ENCODE assay signal across 12 cellular contexts in the genomic region with DNA sequence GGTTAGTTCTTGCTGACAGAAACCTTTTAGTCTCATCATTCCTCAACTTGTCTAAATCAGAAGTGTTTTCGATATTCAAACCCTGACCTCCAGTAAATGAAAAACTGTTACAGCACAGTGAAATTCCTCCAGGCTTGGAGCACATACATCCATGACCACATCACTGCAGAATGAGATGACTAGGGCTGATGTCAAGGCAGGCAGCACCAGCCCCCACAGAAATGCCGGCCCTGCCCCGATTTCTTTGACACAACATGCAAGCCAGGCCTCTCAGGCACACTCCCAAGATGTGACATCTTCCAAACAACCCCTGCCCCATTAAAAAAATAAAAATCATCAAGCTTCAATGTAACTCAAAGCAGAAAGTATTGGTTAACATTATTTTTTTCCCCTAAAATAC.
DNase-seq lines count a peak whose midpoint lies in the region; ATAC-seq and TF ChIP-seq lines count a peak whose summit lies in the region.
"Had no signal": no experiment of that assay in that cellular context is flagged by ENCODE, and none has a peak within 500 bp of the region (broad histone marks: within the 10 kb centered on the region; RNA-seq: fewer than 3 reads in every experiment).

No MANE protein-coding gene starts in this region.

- H3K9me3 ChIP-seq in adipocyte (ENCODE audit: control insufficient read depth, low read length) (no peaks in the 10 kb centered on the region), smooth muscle cell (replicated peaks; ENCODE audit: low read depth) (no peaks in the 10 kb centered on the region)
- H3K9me3 ChIP-seq: sigmoid colon had no signal

- H3K4me1 ChIP-seq in adipocyte (ENCODE audit: control insufficient read depth, insufficient read depth, low read length) (peaks cover 26% of the 10 kb centered on the region), smooth muscle cell (ENCODE audit: low read depth) (peaks cover 11% of the 10 kb centered on the region)
- H3K4me1 ChIP-seq: sigmoid colon had no signal

- no peak for TF ChIP-seq CTCF in smooth muscle cell (IDR thresholded peaks at IDR 0.05; ENCODE audit: borderline replicate concordance, insufficient read depth, poor library complexity, severe bottlenecking)

- ATAC-seq in GM18517 (IDR thresholded peaks at IDR 0.05; ENCODE audit: unreplicated experiment) = no peak
- ATAC-seq: T-cell had no signal

- 14% methylated on average over 3 of the region's 3 CpGs for WGBS in smooth muscle cell (ENCODE audit: low lambda C conversion rate)

- H3K4me3 ChIP-seq in adipocyte (ENCODE audit: low read length) (peak overlapping the region; percentile 55), smooth muscle cell (no peak overlapping the region)
- H3K4me3 ChIP-seq: cardiac muscle cell, sigmoid colon had no signal

- no peaks in the 10 kb centered on the region for H3K27me3 ChIP-seq in adipocyte (replicated peaks; ENCODE audit: control insufficient read depth, insufficient read depth, low read length)
- H3K27me3 ChIP-seq in smooth muscle cell (ENCODE audit: low read depth) = no peaks in the 10 kb centered on the region
- H3K27me3 ChIP-seq: cardiac muscle cell, sigmoid colon had no signal

- H4K20me1 ChIP-seq in smooth muscle cell (ENCODE audit: low read depth) = no peaks in the 10 kb centered on the region

- no peaks in the 10 kb centered on the region for H3K79me2 ChIP-seq in smooth muscle cell (ENCODE audit: low read depth)

- H2AFZ ChIP-seq in smooth muscle cell (ENCODE audit: low read depth) = no peak overlapping the region

- peak overlapping the region; percentile 45 for H3K9ac ChIP-seq in adipocyte (ENCODE audit: low read length)
- peak overlapping the region; percentile 78 for H3K9ac ChIP-seq in smooth muscle cell (ENCODE audit: low read depth)

- no peaks in the 10 kb centered on the region for H3K36me3 ChIP-seq in adipocyte (ENCODE audit: control insufficient read depth, insufficient read depth, low read length, severe bottlenecking)
- no peaks in the 10 kb centered on the region for H3K36me3 ChIP-seq in smooth muscle cell (ENCODE audit: low read depth)
- H3K36me3 ChIP-seq: cardiac muscle cell, sigmoid colon had no signal

- H3K27ac ChIP-seq in smooth muscle cell (ENCODE audit: low read depth) = peak overlapping the region; percentile 94
- H3K27ac ChIP-seq: cardiac muscle cell, sigmoid colon had no signal

- DNase-seq in H4 (ENCODE audit: low spot score) (peak; percentile 14), adipocyte (ENCODE audit: low read depth) (peak; percentile 89), glomerular visceral epithelial cell (ENCODE audit: extremely low spot score) (peak; percentile 46), smooth muscle cell (lab: John Stamatoyannopoulos, UW; ENCODE audit: unreplicated experiment) (peak; percentile 24), NOMO-1 treated with dmso at 0.1 percent for 144 hours (lab: John Stamatoyannopoulos, UW; ENCODE audit: unreplicated experiment) (no peak), retina (no peak)
- DNase-seq in activated T-cell treated with anti-CD3 and anti-CD28 coated beads, Interleukin-2, amount 50 U/mL, for 48 hours = no peak
- DNase-seq: activated CD4-positive, alpha-beta T cell treated with anti-CD3 and anti-CD28 coated beads for 48 hours; sigmoid colon; T-cell had no signal

- peak overlapping the region; percentile 72 for H3K4me2 ChIP-seq in smooth muscle cell

- H3F3A ChIP-seq in smooth muscle cell (ENCODE audit: low read depth) = peaks cover 24% of the 10 kb centered on the region

Comparison
In these comparisons a context has a peak if more than half of its experiments do, and no peak if none do; other contexts are left out.
1. DNase-seq: peak in H4 (single experiment), adipocyte (single experiment), glomerular visceral epithelial cell (single experiment) and smooth muscle cell (single experiment); none in activated T-cell treated with anti-CD3 and anti-CD28 coated beads, Interleukin-2, amount 50 U/mL, for 48 hours (0 of 2), NOMO-1 treated with dmso at 0.1 percent for 144 hours (single experiment) and retina (single experiment).